ENCODE assay signal across 8 cellular contexts in genomic region chr2:55133467-55134315, GRCh38.
A peak's percentile ranks its signal among the peaks of the same experiment; 100 is the strongest.
DNase-seq lines count a peak whose midpoint lies in the region; ATAC-seq lines count a peak whose summit lies in the region.

No MANE protein-coding gene starts in this region.

- no CpG with 5 or more reads among the region's 10 CpGs for WGBS in iPS DF 6.9 (ENCODE audit: insufficient coverage, insufficient read length)

- H3K27me3 ChIP-seq in iPS DF 6.9 (ENCODE audit: control insufficient read depth, insufficient read depth, low read length) (no peaks in the 10 kb centered on the region), skeletal muscle tissue (ENCODE audit: control insufficient read depth in 3 of 3, insufficient read depth in 3 of 3, low read length in 3 of 3) (no peaks in the 10 kb centered on the region)

- peak; percentile 82 for ATAC-seq in GM18498 (IDR thresholded peaks at IDR 0.05; ENCODE audit: unreplicated experiment)
- peak; percentile 83 for ATAC-seq in HG02678 (IDR thresholded peaks at IDR 0.05; ENCODE audit: unreplicated experiment)

- peaks cover 7% of the 10 kb centered on the region; the same call in 1 of the 2 replicates for H3K4me1 ChIP-seq in iPS DF 6.9 (ENCODE audit: control insufficient read depth, insufficient read depth, low read length)
- peaks cover 5 to 13% (median 11%) of the 10 kb centered on the region in 3 donors for H3K4me1 ChIP-seq in skeletal muscle tissue (ENCODE audit: control insufficient read depth in 3 of 3, insufficient read depth in 3 of 3, low read length in 3 of 3)

- H3K9me3 ChIP-seq in SK-N-MC (ENCODE audit: low read depth, low read length) (no peaks in the 10 kb centered on the region), iPS DF 6.9 (ENCODE audit: control insufficient read depth, insufficient read depth, low read length) (no peaks in the 10 kb centered on the region), skeletal muscle tissue (ENCODE audit: control insufficient read depth in 3 of 3, low read length in 3 of 3) (no peaks in the 10 kb centered on the region)

- H3K9ac ChIP-seq in SK-N-MC (ENCODE audit: insufficient read length) (peak overlapping the region; percentile 65), skeletal muscle tissue (ENCODE audit: low read depth in 1 of 3, low read length in 3 of 3) (peak overlapping the region; percentile 15 to 69 (median 68))

- intact Hi-C loops in posterior vena cava (cut with DNase I): no loop called here

- H3K4me3 ChIP-seq in SK-N-MC: peak overlapping the region; percentile 57
- no peak overlapping the region for H3K4me3 ChIP-seq in iPS DF 6.9 (ENCODE audit: low read length)
- peak overlapping the region; percentile 12 to 70 (median 57) for H3K4me3 ChIP-seq in skeletal muscle tissue (ENCODE audit: low read length in 3 of 3)

- H3K36me3 ChIP-seq in SK-N-MC (ENCODE audit: insufficient read depth, low read length): no peaks in the 10 kb centered on the region
- no peaks in the 10 kb centered on the region for H3K36me3 ChIP-seq in iPS DF 6.9 (ENCODE audit: control insufficient read depth, insufficient read depth, low read length)
- H3K36me3 ChIP-seq in skeletal muscle tissue (ENCODE audit: control insufficient read depth in 3 of 3, insufficient read depth in 3 of 3, low read length in 3 of 3): no peaks in the 10 kb centered on the region

- peak overlapping the region; percentile 91 for H3K27ac ChIP-seq in SK-N-MC
- H3K27ac ChIP-seq in angular gyrus (ENCODE audit: low read depth, low read length): peak overlapping the region; percentile 90
- no peak overlapping the region for H3K27ac ChIP-seq in iPS DF 6.9 (ENCODE audit: low read length)
- H3K27ac ChIP-seq in skeletal muscle tissue (ENCODE audit: low read depth, low read length): peak overlapping the region; percentile 64

- DNase-seq in SK-N-MC (ENCODE audit: low read depth, low spot score): peak; percentile 62
- peak; percentile 87 for DNase-seq in iPS DF 6.9 (ENCODE audit: low read depth, low spot score)
- no peak for DNase-seq in posterior vena cava (ENCODE audit: low spot score)
- no peak for DNase-seq in HPDE6-E6E7 (ENCODE audit: extremely low spot score)

Comparison
In these comparisons a context has a peak if more than half of its experiments do, and no peak if none do; other contexts are left out.
1. DNase-seq: peak in SK-N-MC (single experiment) and iPS DF 6.9 (single experiment); none in posterior vena cava (single experiment) and HPDE6-E6E7 (single experiment).